In the genomic region with DNA sequence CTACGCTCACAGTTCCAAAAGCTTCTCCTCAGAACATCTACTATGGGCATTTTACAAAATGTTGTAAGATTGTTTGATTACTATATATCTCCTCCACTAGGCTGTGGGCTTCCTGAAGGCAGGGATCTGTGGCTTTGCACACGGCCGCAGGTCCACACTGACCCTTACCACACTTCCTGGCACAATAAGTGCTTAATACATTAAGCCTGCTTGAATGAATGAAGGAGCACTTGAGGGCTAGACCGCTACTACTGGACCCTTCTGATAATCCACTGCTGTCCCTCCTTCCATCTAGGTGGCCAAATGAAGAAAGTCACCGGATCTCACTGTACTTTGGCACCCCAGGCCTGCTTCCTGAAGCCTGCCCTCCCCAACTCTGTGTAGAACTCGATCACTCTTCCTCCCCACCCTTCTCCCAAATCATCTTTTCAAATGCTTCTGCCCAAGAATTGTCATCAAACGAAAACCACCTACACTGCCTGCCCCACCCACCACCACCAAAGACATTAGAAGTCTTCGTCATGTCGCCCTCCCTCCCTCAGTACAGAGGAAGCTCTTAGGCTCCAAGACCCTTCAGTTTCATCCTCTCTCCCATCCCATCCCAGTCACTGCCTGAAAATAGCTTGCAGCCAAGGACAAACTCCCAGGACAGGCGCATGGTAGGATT, we compare ENCODE assay signal across 1 cellular context.
TF ChIP-seq lines count a peak whose summit lies in the region.

No MANE protein-coding gene starts in this region.

TF ChIP-seq in endothelial cell of umbilical vein, 7 proteins besides CTCF, POLR2A, EP300 and RAD21 (continued from another document):
- TF ChIP-seq MYC (IDR thresholded peaks at IDR 0.05; ENCODE audit: low read depth, low read length): no peak
- TF ChIP-seq GATA2 (IDR thresholded peaks at IDR 0.05; ENCODE audit: insufficient read depth, insufficient read length, low read depth, low read length): no peak
